In genomic region chr17:11682646-11683045, GRCh38 we compare ENCODE assay signal across 20 cellular contexts.
DNase-seq lines count a peak whose midpoint lies in the region; ATAC-seq and FAIRE-seq lines count a peak whose summit lies in the region.
"Had no signal": no experiment of that assay in that cellular context is flagged by ENCODE, and none has a peak within 500 bp of the region (broad histone marks: within the 10 kb centered on the region; RNA-seq: fewer than 3 reads in every experiment).

No MANE protein-coding gene starts in this region.

- peaks cover 2% of the 10 kb centered on the region; the same call in 1 of the 2 replicates for H3K27me3 ChIP-seq in MG63
- H3K27me3 ChIP-seq: BE2C had no signal

- ATAC-seq in HG03095 (IDR thresholded peaks at IDR 0.05; ENCODE audit: unreplicated experiment) = no peak
- ATAC-seq: CD8-positive, alpha-beta T cell; GM12878; GM23338; K562 had no signal

- DNase-seq in ACHN = peak; percentile 8
- DNase-seq in MG63 = peak; percentile 13
- DNase-seq in kidney tubule cell (ENCODE audit: low spot score) = peak; percentile 72
- DNase-seq in cortex of kidney (lab: John Stamatoyannopoulos, UW) = no peak
- DNase-seq in medulla oblongata (ENCODE audit: extremely low spot score) = no peak
- no peak for DNase-seq in GM19239 (ENCODE audit: insufficient read length, low spot score)
- DNase-seq: 8988T; BE2C; Calu3; CD8-positive, alpha-beta T cell; DMS79 treated with DMSO at 0.1 percent for 48 hours; EL; HCEC 1CT; IMR-90 had no signal

- H3K36me3 ChIP-seq in MG63 = no peaks in the 10 kb centered on the region
- H3K36me3 ChIP-seq: BE2C had no signal

- no peak for FAIRE-seq in GM19239 (lab: Jason Lieb, UNC)
- FAIRE-seq: GM12878, H54, HTR-8/SVneo, K562 had no signal

- H3K4me3 ChIP-seq in MG63 = no peak overlapping the region
- H3K4me3 ChIP-seq: GM12878, GM23338, K562 had no signal

- no peaks in the 10 kb centered on the region for H3K9me3 ChIP-seq in MG63
- H3K9me3 ChIP-seq: BE2C had no signal

- in situ Hi-C loops in ACHN (cut with HindIII; ENCODE audit: low pct_ligation_motif_present, low pct_unique_long_range_greater_than_20kb, low sequenced_read_pairs) = no loop called here

Comparison
In these comparisons a context has a peak if more than half of its experiments do, and no peak if none do; other contexts are left out.
1. DNase-seq: peak in ACHN (single experiment), MG63 (single experiment) and kidney tubule cell (single experiment); none in cortex of kidney (single experiment), medulla oblongata (single experiment) and GM19239 (single experiment).